In genomic region chr11:66638177-66639065, GRCh38 we compare ENCODE assay signal across 8 cellular contexts. TPM values are rescaled to one million over a fixed set of nuclear protein-coding genes. Genes with fewer than 3 reads are reported as not detected.
DNase-seq lines count a peak whose midpoint lies in the region; ATAC-seq and TF ChIP-seq lines count a peak whose summit lies in the region.

Gene RBM4, plus strand, starts transcription at chr11:66638703. Its CDS starts 1,009 bp downstream, at chr11:66639712.

- H3K9me3 Mint-ChIP-seq in activated naive CD4-positive, alpha-beta T cell treated with anti-CD3 and anti-CD28 coated beads, Interleukin-2, amount 50 U/mL, for 24 hours, result no peaks in the 10 kb centered on the region

- TF ChIP-seq CTCF in GM10248 (IDR thresholded peaks at IDR 0.05; ENCODE audit: control extremely low read depth, extremely low read depth, low read depth, missing control alignments) (no peak), suprapubic skin (IDR thresholded peaks at IDR 0.05) (no peak)

- under 1% methylated on average over 38 of the region's 63 CpGs for WGBS in suprapubic skin

- ATAC-seq in HG02588 (IDR thresholded peaks at IDR 0.05; ENCODE audit: unreplicated experiment) (peak; percentile 96), SK-N-SH treated with all-trans-retinoic acid at 6 μM for 48 hours (peak; percentile 96)

- CTCF ChIA-PET in GM10248 (lab: Yijun Ruan, JAX), result interaction anchor here (0.9 to 3.7 kb wide), 18 partner anchors 8 to 250 kb away, joined by 3 to 22 read pairs (median 4); partner anchors contain the start of genes CCDC87, CCS and MRPL11

- H3K4me3 ChIP-seq in suprapubic skin, result peak within 1 kb of the TSS; percentile 62

- H3K4me1 Mint-ChIP-seq in activated naive CD4-positive, alpha-beta T cell treated with anti-CD3 and anti-CD28 coated beads, Interleukin-2, amount 50 U/mL, for 24 hours, result peaks cover 62% of the 10 kb centered on the region

- peak within 1 kb of the TSS; percentile 91 for H3K4me3 Mint-ChIP-seq in activated naive CD4-positive, alpha-beta T cell treated with anti-CD3 and anti-CD28 coated beads, Interleukin-2, amount 50 U/mL, for 24 hours

- H3K4me1 ChIP-seq in suprapubic skin, result peaks cover 66% of the 10 kb centered on the region

- H3K27ac ChIP-seq in suprapubic skin, result peak within 1 kb of the TSS; percentile 87

- H3K27me3 ChIP-seq in suprapubic skin, result no peaks in the 10 kb centered on the region

- DNase-seq in GM10248 (ENCODE audit: extremely low spot score) (peak; percentile 98), NCI-H1092 (lab: John Stamatoyannopoulos, UW) (peak; percentile 100), globus pallidus (ENCODE audit: low spot score) (peak; percentile 100), nucleus accumbens (lab: John Stamatoyannopoulos, UW) (peak; percentile 86 to 100 (median 98)), suprapubic skin (ENCODE audit: low spot score in 2 of 2) (peak; percentile 99)

- TF ChIP-seq EP300 in suprapubic skin (IDR thresholded peaks at IDR 0.05), result no peak

- peak; percentile 68 to 89 for TF ChIP-seq POLR2A in suprapubic skin (IDR thresholded peaks at IDR 0.05)

- no peaks in the 10 kb centered on the region for H3K27me3 Mint-ChIP-seq in activated naive CD4-positive, alpha-beta T cell treated with anti-CD3 and anti-CD28 coated beads, Interleukin-2, amount 50 U/mL, for 24 hours

- peak within 1 kb of the TSS; percentile 95 for H3K27ac Mint-ChIP-seq in activated naive CD4-positive, alpha-beta T cell treated with anti-CD3 and anti-CD28 coated beads, Interleukin-2, amount 50 U/mL, for 24 hours

- POLR2A ChIA-PET in GM10248 (lab: Yijun Ruan, JAX), result interaction anchor here (0.6 to 3.5 kb wide), 16 partner anchors 8 to 191 kb away, joined by 3 to 68 read pairs (median 6); partner anchors contain the start of genes ACTN3, PELI3, RBM14 and RBM4B

- H3K9me3 ChIP-seq in suprapubic skin, result no peaks in the 10 kb centered on the region

- peaks cover 27% of the 10 kb centered on the region for H3K36me3 ChIP-seq in suprapubic skin

- peaks cover 39% of the 10 kb centered on the region for H3K36me3 Mint-ChIP-seq in activated naive CD4-positive, alpha-beta T cell treated with anti-CD3 and anti-CD28 coated beads, Interleukin-2, amount 50 U/mL, for 24 hours

TF ChIP-seq in SK-N-SH treated with all-trans-retinoic acid at 6 μM for 48 hours, 23 proteins besides CTCF, POLR2A, EP300 and RAD21:
- TF ChIP-seq BACH2 (CRISPR knock-in tag; IDR thresholded peaks at IDR 0.05; ENCODE audit: borderline replicate concordance) (no peak), TSHZ2 (CRISPR knock-in tag; IDR thresholded peaks at IDR 0.05) (no peak), PATZ1 (CRISPR knock-in tag; IDR thresholded peaks at IDR 0.05; ENCODE audit: borderline replicate concordance) (0 out of 2 replicates have a peak, but pooled peaks have one; percentile 39), SNAI2 (CRISPR knock-in tag; IDR thresholded peaks at IDR 0.05) (0 out of 2 replicates have a peak, but pooled peaks have one; percentile 8), GLIS3 (CRISPR knock-in tag; IDR thresholded peaks at IDR 0.05) (0 out of 2 replicates have a peak, but pooled peaks have one; percentile 55), ZFP3 (CRISPR knock-in tag; IDR thresholded peaks at IDR 0.05) (peak; percentile 57; the same call in 1 of the 2 replicates), CREB5 (CRISPR knock-in tag; IDR thresholded peaks at IDR 0.05; ENCODE audit: low read depth) (no peak), CSDC2 (CRISPR knock-in tag; IDR thresholded peaks at IDR 0.05) (0 out of 2 replicates have a peak, but pooled peaks have one; percentile 54), PPARA (CRISPR knock-in tag; IDR thresholded peaks at IDR 0.05; ENCODE audit: borderline replicate concordance) (no peak)

RNA-seq across cellular contexts. Expression of gene RBM4, which starts in this region (rescaled TPM):
- total RNA-seq in suprapubic skin, result 10 to 100 TPM; 82.5 to 100.0 (median 91.4) TPM

Comparison
In these comparisons a context has a peak if more than half of its experiments do, and no peak if none do; other contexts are left out.
1. Peak in every context shown above with its lines: DNase-seq, ATAC-seq, H3K4me3 ChIP-seq and H3K27ac ChIP-seq.